20 cellular contexts compared by ENCODE assay signal in genomic region chr13:110493161-110493593, GRCh38.
"Had no signal": no experiment of that assay in that cellular context is flagged by ENCODE, and none has a peak within 500 bp of the region (broad histone marks: within the 10 kb centered on the region; RNA-seq: fewer than 3 reads in every experiment).

No MANE protein-coding gene starts in this region.

- H3K36me3 Mint-ChIP-seq: immature natural killer cell, naive B cell had no signal

- H3K27ac ChIP-seq: heart right ventricle, psoas muscle, stomach had no signal

- H3K4me3 Mint-ChIP-seq: central memory CD8-positive, alpha-beta T cell; dendritic cell treated with granulocyte-macrophage colony-stimulating factor and Interleukin-4, amounts not matched to agents 40 ng/mL and 50 ng/mL, for 4 days; effector memory CD8-positive, alpha-beta T cell; immature natural killer cell; nephron; type B pancreatic cell had no signal

- H3K4me1 Mint-ChIP-seq: central memory CD8-positive, alpha-beta T cell; immature natural killer cell; naive B cell had no signal

- H3K4me3 ChIP-seq: heart right ventricle, psoas muscle, stomach had no signal

- H3K27me3 ChIP-seq: heart right ventricle, stomach had no signal

- ATAC-seq: effector memory CD8-positive, alpha-beta T cell; left cardiac atrium; left ventricle myocardium superior; psoas muscle; sciatic nerve had no signal

- H3K27ac Mint-ChIP-seq: dendritic cell treated with granulocyte-macrophage colony-stimulating factor and Interleukin-4, amounts not matched to agents 40 ng/mL and 50 ng/mL, for 4 days; effector memory CD8-positive, alpha-beta T cell; immature natural killer cell; nephron; type B pancreatic cell had no signal

- H3K27me3 Mint-ChIP-seq: central memory CD8-positive, alpha-beta T cell; naive B cell; type B pancreatic cell had no signal

- DNase-seq: effector memory CD8-positive, alpha-beta T cell; erythroblast; foreskin melanocyte; heart right ventricle; immature natural killer cell; left cardiac atrium; left ventricle myocardium superior; mesendoderm; naive B cell; psoas muscle; retina; stimulated activated CD4-positive, alpha-beta T cell treated with anti-CD3 and anti-CD28 coated beads, Interleukin-2, amount 100 ng/mL, for 24 hours; stimulated activated CD4-positive, alpha-beta T cell treated with anti-CD3 and anti-CD28 coated beads, Interleukin-4, amount 100 ng/mL, for 4 hours; stimulated activated naive CD4-positive, alpha-beta T cell; stomach had no signal

- H3K9me3 ChIP-seq: heart right ventricle, psoas muscle, stomach had no signal

- H3K4me1 ChIP-seq: heart right ventricle, psoas muscle, stomach had no signal
